Comparison of ENCODE assay signal across 8 cellular contexts in genomic region chr15:41972341-41973237, GRCh38. TPM values are rescaled to one million over a fixed set of nuclear protein-coding genes. Genes with fewer than 3 reads are reported as not detected.
DNase-seq lines count a peak whose midpoint lies in the region; ATAC-seq and TF ChIP-seq lines count a peak whose summit lies in the region.

TSS of gene EHD4 (minus strand) at chr15:41972557. CDS start at chr15:41972494, 63 bp downstream.

- peaks cover 49% of the 10 kb centered on the region for H3K4me1 ChIP-seq in CD4-positive, alpha-beta memory T cell (ENCODE audit: insufficient read depth, low read length)

- CTCF ChIA-PET in CD4-positive, alpha-beta memory T cell (lab: Charles Lee; ENCODE audit: partially characterized antibody) = interaction anchor here (0.6 to 5.9 kb wide), 10 partner anchors 9 to 305 kb away, joined by 3 to 71 read pairs (median 6); partner anchors contain the start of gene MAPKBP1
- CTCF ChIA-PET in activated CD4-positive, alpha-beta memory T cell treated with anti-CD3 and anti-CD28 coated beads, Interleukin-2, amount 10 ng/mL, durations not matched to agents 7 days and 5 days (lab: Charles Lee) = interaction anchor here (0.6 to 4.7 kb wide), 8 partner anchors 24 to 277 kb away, joined by 3 to 48 read pairs (median 6); partner anchors contain the start of gene MAPKBP1

- H3K36me3 ChIP-seq in CD4-positive, alpha-beta memory T cell (ENCODE audit: insufficient read depth, low read length) = no peaks in the 10 kb centered on the region

- peak within 1 kb of the TSS; percentile 85 to 98 (median 97) for H3K27ac Mint-ChIP-seq in CD4-positive, alpha-beta memory T cell
- peak within 1 kb of the TSS; percentile 90 for H3K27ac Mint-ChIP-seq in activated CD4-positive, alpha-beta memory T cell treated with anti-CD3 and anti-CD28 coated beads, Interleukin-2, amount 10 ng/mL, durations not matched to agents 7 days and 5 days

- H3K4me3 Mint-ChIP-seq in CD4-positive, alpha-beta memory T cell = peak within 1 kb of the TSS; percentile 92 to 97 (median 94)
- H3K4me3 Mint-ChIP-seq in activated CD4-positive, alpha-beta memory T cell treated with anti-CD3 and anti-CD28 coated beads, Interleukin-2, amount 10 ng/mL, durations not matched to agents 7 days and 5 days = peak within 1 kb of the TSS; percentile 82

- peak in 1 of 2 donors; percentile 83 for TF ChIP-seq POLR2A in lower leg skin (IDR thresholded peaks at IDR 0.05)

- 3 to 5% methylated on average over 20 to 49 of the region's 66 CpGs for WGBS in lower leg skin, 2 donors

- H3K27me3 ChIP-seq in CD4-positive, alpha-beta memory T cell (ENCODE audit: insufficient read depth, low read length) = no peaks in the 10 kb centered on the region

- H3K27me3 Mint-ChIP-seq in CD4-positive, alpha-beta memory T cell = peaks cover 5% of the 10 kb centered on the region in 2 donors
- peaks cover 18% of the 10 kb centered on the region for H3K27me3 Mint-ChIP-seq in activated CD4-positive, alpha-beta memory T cell treated with anti-CD3 and anti-CD28 coated beads, Interleukin-2, amount 10 ng/mL, durations not matched to agents 7 days and 5 days

- POLR2A ChIA-PET in CD4-positive, alpha-beta memory T cell (lab: Charles Lee; ENCODE audit: partially characterized antibody) = interaction anchor here (0.8 to 9.6 kb wide), 17 partner anchors 9 to 1664 kb away, joined by 3 to 245 read pairs (median 5); partner anchors contain the start of genes GANC, MAPKBP1, MGA and RPUSD2
- POLR2A ChIA-PET in activated CD4-positive, alpha-beta memory T cell treated with anti-CD3 and anti-CD28 coated beads, Interleukin-2, amount 10 ng/mL, durations not matched to agents 7 days and 5 days (lab: Charles Lee) = interaction anchor here (0.7 to 7.4 kb wide), 15 partner anchors 8 to 1228 kb away, joined by 3 to 186 read pairs (median 3); partner anchors contain the start of genes MAPKBP1, NUSAP1, RPAP1 and VPS39

- peaks cover 31 to 52% (median 40%) of the 10 kb centered on the region in 4 donors for H3K4me1 Mint-ChIP-seq in CD4-positive, alpha-beta memory T cell
- H3K4me1 Mint-ChIP-seq in activated CD4-positive, alpha-beta memory T cell treated with anti-CD3 and anti-CD28 coated beads, Interleukin-2, amount 10 ng/mL, durations not matched to agents 7 days and 5 days = peaks cover 55% of the 10 kb centered on the region

- intact Hi-C loops in CD4-positive, alpha-beta memory T cell (cut with micrococcal nuclease) = loop anchor here (1.0 to 5.0 kb wide), 5 partner anchors 70 to 310 kb away; partner anchors contain the start of genes GANC, JMJD7, MGA and TMEM87A
- intact Hi-C loops in lower leg skin (cut with DNase I; ENCODE audit: low total_unique reads) = no loop called here

- peak within 1 kb of the TSS; percentile 76 to 79 for H3K4me3 ChIP-seq in CD4-positive, alpha-beta memory T cell (ENCODE audit: low read length in 2 of 2)
- H3K4me3 ChIP-seq in lower leg skin (ENCODE audit: low read depth, poor library complexity, severe bottlenecking) = peak within 1 kb of the TSS; percentile 90

- H3K27ac ChIP-seq in CD4-positive, alpha-beta memory T cell (ENCODE audit: low read depth, low read length) = peak within 1 kb of the TSS; percentile 87

- ATAC-seq in GM19438 (IDR thresholded peaks at IDR 0.05; ENCODE audit: low read depth, unreplicated experiment) (peak; percentile 67), HG03575 (IDR thresholded peaks at IDR 0.05; ENCODE audit: extremely low read depth, insufficient number of reproducible peaks, low FRiP score, unreplicated experiment) (peak; percentile 56)

- H3K36me3 Mint-ChIP-seq in CD4-positive, alpha-beta memory T cell = peaks cover 0 to 12% of the 10 kb centered on the region in 2 donors
- H3K36me3 Mint-ChIP-seq in activated CD4-positive, alpha-beta memory T cell treated with anti-CD3 and anti-CD28 coated beads, Interleukin-2, amount 10 ng/mL, durations not matched to agents 7 days and 5 days (ENCODE audit: low read depth) = peaks cover 11% of the 10 kb centered on the region

- DNase-seq in CD4-positive, alpha-beta memory T cell = peak; percentile 94 to 97 (median 95)
- DNase-seq in NCI-H82 treated with DMSO at 0.1 percent for 48 hours (lab: John Stamatoyannopoulos, UW; ENCODE audit: unreplicated experiment) = peak; percentile 91
- peak; percentile 96 for DNase-seq in activated CD4-positive, alpha-beta memory T cell treated with anti-CD3 and anti-CD28 coated beads, Interleukin-2, amount 10 ng/mL, durations not matched to agents 7 days and 5 days
- DNase-seq in ecto neural progenitor cell (ENCODE audit: low spot score) = peak; percentile 98
- DNase-seq in lower leg skin (ENCODE audit: low spot score in 2 of 2) = peak; percentile 99 to 100
- DNase-seq in stimulated activated CD4-positive, alpha-beta T cell treated with anti-CD3 and anti-CD28 coated beads, Interleukin-4, amount 100 ng/mL, for 48 hours (ENCODE audit: low read depth in 2 of 2) = peak; percentile 89 to 94

- H3K9me3 Mint-ChIP-seq in CD4-positive, alpha-beta memory T cell = no peaks in the 10 kb centered on the region
- H3K9me3 Mint-ChIP-seq in activated CD4-positive, alpha-beta memory T cell treated with anti-CD3 and anti-CD28 coated beads, Interleukin-2, amount 10 ng/mL, durations not matched to agents 7 days and 5 days = no peaks in the 10 kb centered on the region

- no peaks in the 10 kb centered on the region for H3K9me3 ChIP-seq in CD4-positive, alpha-beta memory T cell (ENCODE audit: control insufficient read depth in 1 of 2, low read length in 2 of 2)

- no peak for TF ChIP-seq CTCF in lower leg skin (IDR thresholded peaks at IDR 0.05)

RNA-seq across cellular contexts. Expression of gene EHD4, which starts in this region (rescaled TPM):
- 10 to 100 TPM; 15.2 to 15.6 TPM for total RNA-seq in CD4-positive, alpha-beta memory T cell
- 10 to 100 TPM; 13.9 to 16.4 TPM for polyA plus RNA-seq in CD4-positive, alpha-beta memory T cell
- total RNA-seq in activated CD4-positive, alpha-beta memory T cell treated with anti-CD3 and anti-CD28 coated beads, Interleukin-2, amount 10 ng/mL, durations not matched to agents 7 days and 5 days = 10 to 100 TPM; 25.0 to 25.3 TPM
- 10 to 100 TPM; 19.6 to 27.3 (median 23.3) TPM for total RNA-seq in lower leg skin

Comparison
In these comparisons a context has a peak if more than half of its experiments do, and no peak if none do; other contexts are left out.
1. Peak in every context shown above with its lines: DNase-seq, ATAC-seq, H3K4me3 ChIP-seq and H3K27ac ChIP-seq.